1 cellular context compared by ENCODE assay signal in the genomic region with DNA sequence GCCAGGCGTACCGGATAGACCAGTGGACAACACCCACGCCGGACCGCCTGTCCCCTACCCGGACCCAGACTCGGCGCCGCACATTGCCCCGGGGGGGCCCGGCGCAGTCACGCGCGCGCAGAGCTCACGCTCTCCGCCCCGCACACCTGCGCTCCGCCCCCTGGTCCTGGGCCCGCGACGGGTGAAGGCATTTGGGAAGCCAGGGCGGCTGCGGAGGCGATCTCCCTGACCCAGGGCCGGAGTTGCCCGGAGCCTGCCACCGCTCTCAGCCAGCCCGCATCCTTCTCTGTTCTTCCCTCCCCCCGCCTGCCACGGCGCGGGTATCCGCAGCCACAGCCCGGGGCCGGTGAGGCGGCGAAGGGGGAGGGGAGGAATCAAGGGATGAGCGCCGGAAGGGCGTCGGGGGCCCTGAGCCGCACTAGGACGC.
TF ChIP-seq lines count a peak whose summit lies in the region.

No MANE protein-coding gene starts in this region.

TF ChIP-seq in IMR-90, 13 proteins besides CTCF, POLR2A, EP300 and RAD21:
- TF ChIP-seq NFE2L2 (IDR thresholded peaks at IDR 0.05; ENCODE audit: low read depth, low read length): no peak
- TF ChIP-seq MAZ (IDR thresholded peaks at IDR 0.05; ENCODE audit: borderline replicate concordance, low read depth, low read length): no peak
- TF ChIP-seq, protein P1, sequence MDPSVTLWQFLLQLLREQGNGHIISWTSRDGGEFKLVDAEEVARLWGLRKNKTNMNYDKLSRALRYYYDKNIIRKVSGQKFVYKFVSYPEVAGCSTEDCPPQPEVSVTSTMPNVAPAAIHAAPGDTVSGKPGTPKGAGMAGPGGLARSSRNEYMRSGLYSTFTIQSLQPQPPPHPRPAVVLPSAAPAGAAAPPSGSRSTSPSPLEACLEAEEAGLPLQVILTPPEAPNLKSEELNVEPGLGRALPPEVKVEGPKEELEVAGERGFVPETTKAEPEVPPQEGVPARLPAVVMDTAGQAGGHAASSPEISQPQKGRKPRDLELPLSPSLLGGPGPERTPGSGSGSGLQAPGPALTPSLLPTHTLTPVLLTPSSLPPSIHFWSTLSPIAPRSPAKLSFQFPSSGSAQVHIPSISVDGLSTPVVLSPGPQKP (IDR thresholded peaks at IDR 0.05; ENCODE audit: borderline replicate concordance, low read depth, low read length): no peak
- no peak for TF ChIP-seq MXI1 (IDR thresholded peaks at IDR 0.05; ENCODE audit: borderline replicate concordance, low read depth, low read length)
- TF ChIP-seq MAFK (IDR thresholded peaks at IDR 0.05; ENCODE audit: low read depth, low read length): no peak
- TF ChIP-seq CEBPB (IDR thresholded peaks at IDR 0.05; ENCODE audit: low read depth, low read length): no peak
- no peak for TF ChIP-seq SMC3 (IDR thresholded peaks at IDR 0.05; ENCODE audit: low read depth, low read length)
- TF ChIP-seq FOS (IDR thresholded peaks at IDR 0.05; ENCODE audit: low read depth, low read length): no peak
